ENCODE assay signal across 1 cellular context in genomic region chr17:75864448-75864871, GRCh38.
TF ChIP-seq lines count a peak whose summit lies in the region.

No MANE protein-coding gene starts in this region.

TF ChIP-seq in IMR-90, 13 proteins besides CTCF, POLR2A, EP300 and RAD21:
- TF ChIP-seq MAZ (IDR thresholded peaks at IDR 0.05; ENCODE audit: borderline replicate concordance, low read depth, low read length) (peak; percentile 8; the same call in 1 of the 2 replicates), CHD1 (IDR thresholded peaks at IDR 0.05; ENCODE audit: low read depth, low read length) (no peak), MXI1 (IDR thresholded peaks at IDR 0.05; ENCODE audit: borderline replicate concordance, low read depth, low read length) (no peak)
